ENCODE assay signal across 28 cellular contexts in the genomic region with DNA sequence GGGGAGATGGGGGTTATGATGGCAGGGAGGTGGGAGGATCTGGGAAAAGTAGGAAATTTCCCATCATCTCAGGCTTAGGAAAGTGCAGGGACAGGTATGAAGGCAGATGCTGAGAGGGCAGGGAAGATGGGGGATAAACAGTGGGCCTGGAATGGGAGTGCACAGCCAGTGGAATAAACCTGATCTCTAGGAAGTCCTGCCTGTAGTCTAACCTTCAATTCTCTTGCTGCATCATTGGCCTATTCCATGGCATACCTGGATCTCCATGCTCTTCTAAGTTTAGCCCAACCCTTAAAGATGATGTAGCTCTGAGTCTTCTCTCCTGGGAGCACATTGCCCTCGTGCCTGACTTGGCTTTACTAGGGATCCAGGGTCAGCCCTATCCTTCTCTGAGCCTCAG. TPM values are rescaled to one million over a fixed set of nuclear protein-coding genes. Genes with fewer than 3 reads are reported as not detected.
"Had no signal": no experiment of that assay in that cellular context is flagged by ENCODE, and none has a peak within 500 bp of the region (broad histone marks: within the 10 kb centered on the region; RNA-seq: fewer than 3 reads in every experiment).

No MANE protein-coding gene starts in this region.

- H3K4me3 ChIP-seq: cardiac muscle cell, left lung, lung, thoracic aorta, vagina had no signal

- H3K9me3 Mint-ChIP-seq: activated naive CD4-positive, alpha-beta T cell treated with anti-CD3 and anti-CD28 coated beads for 36 hours; activated T-cell treated with anti-CD3 and anti-CD28 coated beads, Interleukin-2, amount 50 U/mL, for 24 hours; dendritic cell treated with granulocyte-macrophage colony-stimulating factor and Interleukin-4, amounts not matched to agents 40 ng/mL and 50 ng/mL, for 4 days; neural crest cell; type B pancreatic cell had no signal

- H3K4me3 Mint-ChIP-seq: activated naive CD4-positive, alpha-beta T cell treated with anti-CD3 and anti-CD28 coated beads for 36 hours; activated T-cell treated with anti-CD3 and anti-CD28 coated beads, Interleukin-2, amount 50 U/mL, for 24 hours; dendritic cell treated with granulocyte-macrophage colony-stimulating factor and Interleukin-4, amounts not matched to agents 40 ng/mL and 50 ng/mL, for 4 days; naive thymus-derived CD4-positive, alpha-beta T cell; type B pancreatic cell had no signal

- DNase-seq: activated CD4-positive, alpha-beta T cell treated with anti-CD3 and anti-CD28 coated beads for 1 hour; activated CD4-positive, alpha-beta T cell treated with anti-CD3 and anti-CD28 coated beads, Interleukin-2, amount 50 U/mL, for 4 hours; activated CD8-positive, alpha-beta memory T cell treated with anti-CD3 and anti-CD28 coated beads for 24 hours; activated CD8-positive, alpha-beta memory T cell treated with anti-CD3 and anti-CD28 coated beads, Interleukin-2, amount 50 U/mL, for 4 hours; activated effector memory CD4-positive, alpha-beta T cell treated with Interleukin-2 at 50 U/mL for 16 hours; activated naive CD4-positive, alpha-beta T cell treated with anti-CD3 and anti-CD28 coated beads for 36 hours; activated T-cell treated with anti-CD3 and anti-CD28 coated beads, Interleukin-2, amount 50 U/mL, for 24 hours; effector CD8-positive, alpha-beta T cell; foreskin keratinocyte; left lung; naive thymus-derived CD4-positive, alpha-beta T cell; retina; stimulated activated CD4-positive, alpha-beta T cell treated with anti-CD3 and anti-CD28 coated beads, Interleukin-2, amount 100 ng/mL, for 48 hours; stimulated activated CD8-positive, alpha-beta memory T cell treated with anti-CD3 and anti-CD28 coated beads, Interleukin-4, amount 100 ng/mL, for 48 hours; stimulated activated naive CD4-positive, alpha-beta T cell; T-helper 1 cell; T-helper 9 cell had no signal

- H3K36me3 Mint-ChIP-seq: naive thymus-derived CD4-positive, alpha-beta T cell; type B pancreatic cell had no signal

- H3K27me3 ChIP-seq: vagina had no signal

- H3K27ac ChIP-seq: cardiac muscle cell, foreskin keratinocyte, left lung, thoracic aorta, vagina had no signal

- H3K36me3 ChIP-seq: cardiac muscle cell, left lung, thoracic aorta, vagina had no signal

- H3K4me1 ChIP-seq: foreskin keratinocyte had no signal

- ATAC-seq: foreskin keratinocyte; left lung; naive thymus-derived CD4-positive, alpha-beta T cell had no signal

- H3K9me3 ChIP-seq: left lung, thoracic aorta, vagina had no signal

- H3K27ac Mint-ChIP-seq: activated naive CD4-positive, alpha-beta T cell treated with anti-CD3 and anti-CD28 coated beads for 36 hours; activated T-cell treated with anti-CD3 and anti-CD28 coated beads, Interleukin-2, amount 50 U/mL, for 24 hours; dendritic cell treated with granulocyte-macrophage colony-stimulating factor and Interleukin-4, amounts not matched to agents 40 ng/mL and 50 ng/mL, for 4 days; type B pancreatic cell had no signal

RNA-seq across cellular contexts. Expression of a gene that starts 2.7 kb away (rescaled TPM):
- total RNA-seq: activated naive CD4-positive, alpha-beta T cell treated with anti-CD3 and anti-CD28 coated beads for 36 hours; chondrocyte; foreskin keratinocyte; glomerular endothelial cell; naive thymus-derived CD4-positive, alpha-beta T cell; omental fat pad had no signal
- polyA plus RNA-seq: foreskin keratinocyte; naive thymus-derived CD4-positive, alpha-beta T cell had no signal

RNA-seq across cellular contexts. Expression of a gene that starts 25.4 kb away (rescaled TPM):
- total RNA-seq: chondrocyte; foreskin keratinocyte; glomerular endothelial cell; kidney epithelial cell; naive thymus-derived CD4-positive, alpha-beta T cell; vagina had no signal
- polyA plus RNA-seq: foreskin keratinocyte; naive thymus-derived CD4-positive, alpha-beta T cell had no signal

RNA-seq across cellular contexts. Expression of a gene that starts 32.6 kb away (rescaled TPM):
- total RNA-seq: activated naive CD4-positive, alpha-beta T cell treated with anti-CD3 and anti-CD28 coated beads for 36 hours had no signal
- polyA plus RNA-seq: naive thymus-derived CD4-positive, alpha-beta T cell had no signal
